Comparison of ENCODE assay signal across 8 cellular contexts in the genomic region with DNA sequence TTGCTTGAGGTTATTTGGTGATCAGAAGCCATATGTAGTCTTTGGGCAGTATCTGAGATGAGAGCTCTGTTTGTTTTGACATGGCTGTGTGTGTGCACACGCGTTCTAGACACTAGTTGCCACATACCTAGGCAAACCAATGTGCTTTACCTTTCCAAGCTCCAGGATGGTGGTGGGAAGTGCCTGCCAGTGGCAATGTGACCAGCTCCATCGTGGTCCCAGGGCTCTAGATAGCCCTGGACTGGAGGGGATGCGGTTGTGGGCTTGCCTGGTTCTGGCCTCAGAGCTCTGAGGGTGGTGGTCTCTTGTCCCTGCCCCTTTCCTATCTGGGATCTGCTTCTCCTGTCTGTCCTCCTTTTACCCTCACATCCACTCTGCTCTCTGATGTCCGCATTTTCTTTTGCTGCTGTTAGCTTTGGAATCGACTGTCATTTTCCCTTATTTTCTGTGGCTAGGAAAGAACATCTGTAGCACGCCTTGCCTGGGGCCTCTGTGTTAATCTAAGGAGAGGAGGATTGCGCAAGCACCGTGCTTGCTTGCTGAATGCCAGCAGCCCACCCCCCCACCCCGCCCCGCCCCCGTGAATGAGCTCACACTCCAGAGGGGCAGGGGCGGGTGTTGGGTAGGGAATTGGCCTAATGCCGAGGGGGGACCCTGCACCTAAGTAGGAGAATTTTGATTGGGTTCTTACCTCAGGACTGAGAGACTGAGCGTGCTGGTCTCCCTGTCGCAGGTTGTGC.
DNase-seq lines count a peak whose midpoint lies in the region; ATAC-seq, FAIRE-seq and TF ChIP-seq lines count a peak whose summit lies in the region.

No MANE protein-coding gene starts in this region.

- no peak for TF ChIP-seq CTCF in astrocyte (IDR thresholded peaks at IDR 0.05; ENCODE audit: insufficient read depth, low read depth, low read length)
- TF ChIP-seq CTCF in stomach (IDR thresholded peaks at IDR 0.05) = no peak

- H3K9me3 Mint-ChIP-seq in astrocyte (ENCODE audit: unreplicated experiment) = no peaks in the 10 kb centered on the region

- DNase-seq in HTR-8/SVneo (ENCODE audit: insufficient read length, low spot score) (peak; percentile 44), astrocyte (ENCODE audit: low read depth) (peak; percentile 56), stomach (no peak), DMS53 (lab: John Stamatoyannopoulos, UW) (no peak)

- peaks cover 11% of the 10 kb centered on the region for H3K36me3 Mint-ChIP-seq in astrocyte (ENCODE audit: low read depth, unreplicated experiment)

- no peak for TF ChIP-seq POLR2A in stomach (IDR thresholded peaks at IDR 0.05)

- ATAC-seq in GM19324 (IDR thresholded peaks at IDR 0.05; ENCODE audit: low FRiP score, unreplicated experiment) = no peak
- ATAC-seq in HG02973 (IDR thresholded peaks at IDR 0.05; ENCODE audit: unreplicated experiment) = no peak
- ATAC-seq in GM21360 (IDR thresholded peaks at IDR 0.05; ENCODE audit: unreplicated experiment) = no peak

- H3K27me3 ChIP-seq in astrocyte (ENCODE audit: insufficient read depth, low read length) (no peaks in the 10 kb centered on the region), iPS-20b (ENCODE audit: insufficient read depth, low read length) (no peaks in the 10 kb centered on the region), stomach (no peaks in the 10 kb centered on the region)

- H3K4me1 ChIP-seq in astrocyte (ENCODE audit: insufficient read depth, low read length) (peaks cover 20% of the 10 kb centered on the region), iPS-20b (ENCODE audit: insufficient read depth, low read length) (peaks cover 62% of the 10 kb centered on the region), stomach (peaks cover 25 to 69% (median 42%) of the 10 kb centered on the region in 4 donors)

- H3K4me3 ChIP-seq in astrocyte (ENCODE audit: insufficient read depth, low read depth, low read length) (peak overlapping the region; percentile 12), iPS-20b (ENCODE audit: low read length) (peak overlapping the region; percentile 49), stomach (peak overlapping the region in 1 of 4 donors; percentile 20)

- FAIRE-seq in HTR-8/SVneo (lab: Jason Lieb, UNC) = no peak
- no peak for FAIRE-seq in astrocyte (lab: Jason Lieb, UNC)

- no peaks in the 10 kb centered on the region for H3K27me3 Mint-ChIP-seq in astrocyte (ENCODE audit: low read depth, unreplicated experiment)

- no peaks in the 10 kb centered on the region for H3K36me3 ChIP-seq in astrocyte (ENCODE audit: insufficient read depth, low read length)
- no peaks in the 10 kb centered on the region for H3K36me3 ChIP-seq in iPS-20b (ENCODE audit: insufficient read depth, low read depth, low read length)
- H3K36me3 ChIP-seq in stomach = peaks cover 0 to 11% (median 4%) of the 10 kb centered on the region in 4 donors

- no peak overlapping the region for H2AFZ ChIP-seq in astrocyte (ENCODE audit: low read depth, low read length)

- intact Hi-C loops in stomach (cut with DNase I; ENCODE audit: low total_unique reads) = no loop called here

- no peak for TF ChIP-seq EP300 in stomach (IDR thresholded peaks at IDR 0.05)

- peaks cover 68% of the 10 kb centered on the region for H3K4me1 Mint-ChIP-seq in astrocyte (ENCODE audit: low read depth, unreplicated experiment)

- H3K79me2 ChIP-seq in astrocyte (ENCODE audit: insufficient read depth, low read length) = peaks cover 91% of the 10 kb centered on the region

- H3K9ac ChIP-seq in astrocyte (ENCODE audit: low read length) (peak overlapping the region; percentile 65), iPS-20b (ENCODE audit: low read depth, low read length) (peak overlapping the region; percentile 62; the same call in 1 of the 2 replicates)

- no peaks in the 10 kb centered on the region for H3K9me3 ChIP-seq in astrocyte (ENCODE audit: insufficient read depth, low read depth, low read length)
- no peaks in the 10 kb centered on the region for H3K9me3 ChIP-seq in iPS-20b (ENCODE audit: insufficient read depth, low read depth, low read length)
- H3K9me3 ChIP-seq in stomach = no peaks in the 10 kb centered on the region

- H3K4me3 Mint-ChIP-seq in astrocyte (ENCODE audit: unreplicated experiment) = peak overlapping the region; percentile 81

- peaks cover 58% of the 10 kb centered on the region for H4K20me1 ChIP-seq in astrocyte (ENCODE audit: insufficient read depth, low read length)

- peak overlapping the region; percentile 76 for H3K4me2 ChIP-seq in astrocyte (ENCODE audit: low read length)

- H3K27ac ChIP-seq in astrocyte (ENCODE audit: low read depth, low read length) (peak overlapping the region; percentile 20), iPS-20b (ENCODE audit: low read length) (no peak overlapping the region), stomach (peak overlapping the region in 4 of 5 donors; percentile 38 to 68 (median 57))

- WGBS in stomach, 5 donors = 41 to 53% (median 47%) methylated on average over 16 of the region's 16 CpGs

- H3K27ac Mint-ChIP-seq in astrocyte (ENCODE audit: unreplicated experiment) = peak overlapping the region; percentile 85

Comparison
In these comparisons a context has a peak if more than half of its experiments do, and no peak if none do; other contexts are left out.
1. DNase-seq: peak in HTR-8/SVneo (single experiment) and astrocyte (single experiment); none in stomach (single experiment) and DMS53 (single experiment).